Comparison of ENCODE assay signal across 3 cellular contexts in genomic region chr14:22860377-22860776, GRCh38. TPM values are rescaled to one million over a fixed set of nuclear protein-coding genes. Genes with fewer than 3 reads are reported as not detected.
"Had no signal": no experiment of that assay in that cellular context is flagged by ENCODE, and none has a peak within 500 bp of the region (broad histone marks: within the 10 kb centered on the region; RNA-seq: fewer than 3 reads in every experiment).

No MANE protein-coding gene starts in this region.

RNA-seq across cellular contexts. Expression of gene REM2, which starts 22.6 kb away (rescaled TPM):
- total RNA-seq: right atrium auricular region had no signal

RNA-seq across cellular contexts. Expression of gene MMP14, which starts 24.0 kb away (rescaled TPM):
- polyA plus RNA-seq: naive thymus-derived CD4-positive, alpha-beta T cell had no signal

RNA-seq across cellular contexts. Expression of gene SLC7A7, which starts 45.1 kb away (rescaled TPM):
- polyA plus RNA-seq: neural cell had no signal
